In the genomic region with DNA sequence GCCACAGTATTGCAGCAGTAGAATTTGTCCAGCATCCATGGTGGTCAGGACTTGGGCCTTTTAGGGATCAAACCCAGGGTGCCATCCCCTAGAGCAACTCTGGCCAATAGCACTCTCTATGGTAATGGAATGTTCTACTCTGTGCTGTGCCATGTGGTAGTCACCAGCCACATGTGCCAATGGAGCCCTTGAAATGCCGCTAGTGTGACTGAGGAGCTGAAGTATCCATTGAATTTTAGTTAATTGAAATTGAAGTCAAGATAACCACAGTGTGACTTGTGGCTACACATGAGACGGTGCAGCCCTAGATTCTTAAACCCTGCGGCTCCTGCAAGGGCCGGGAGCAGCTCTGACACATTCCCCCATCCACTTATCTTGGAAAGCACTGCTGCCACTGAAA, we compare ENCODE assay signal across 34 cellular contexts. TPM values are rescaled to one million over a fixed set of nuclear protein-coding genes. Genes with fewer than 3 reads are reported as not detected.
"Had no signal": no experiment of that assay in that cellular context is flagged by ENCODE, and none has a peak within 500 bp of the region (broad histone marks: within the 10 kb centered on the region; RNA-seq: fewer than 3 reads in every experiment).

No MANE protein-coding gene starts in this region.

- ATAC-seq: activated CD4-positive, CD25-positive, alpha-beta regulatory T cell treated with anti-CD3 and anti-CD28 coated beads, Interleukin-2, amount 50 U/mL, for 24 hours; activated CD8-positive, alpha-beta T cell treated with anti-CD3 and anti-CD28 coated beads, Interleukin-2, amount 10 ng/mL, durations not matched to agents 7 days and 5 days; activated naive CD4-positive, alpha-beta T cell treated with anti-CD3 and anti-CD28 coated beads, Interleukin-2, amount 50 U/mL, for 72 hours; activated T-cell treated with anti-CD3 and anti-CD28 coated beads, Interleukin-2, amount 50 U/mL, for 72 hours; effector memory CD8-positive, alpha-beta T cell; foreskin keratinocyte; gastrocnemius medialis; heart left ventricle had no signal

- H3K36me3 ChIP-seq: brain microvascular endothelial cell, esophagus muscularis mucosa, gastrocnemius medialis, heart left ventricle, WERI-Rb-1 had no signal

- H3K9me3 Mint-ChIP-seq: activated B cell treated with CpG ODN at 0.5 μM for 24 hours; activated CD4-positive, alpha-beta memory T cell treated with anti-CD3 and anti-CD28 coated beads for 36 hours; activated CD4-positive, alpha-beta T cell treated with anti-CD3 and anti-CD28 coated beads, Interleukin-2, amount 10 ng/mL, durations not matched to agents 24 days and 14 days; activated naive CD4-positive, alpha-beta T cell treated with anti-CD3 and anti-CD28 coated beads, Interleukin-2, amount 10 ng/mL, durations not matched to agents 7 days and 5 days; activated naive CD4-positive, alpha-beta T cell treated with anti-CD3 and anti-CD28 coated beads, Interleukin-2, amount 50 U/mL, for 72 hours; activated naive CD8-positive, alpha-beta T cell treated with anti-CD3 and anti-CD28 coated beads, Interleukin-2, amount 10 ng/mL, durations not matched to agents 7 days and 5 days; activated T-cell treated with anti-CD3 and anti-CD28 coated beads, Interleukin-2, amount 50 U/mL, for 24 hours; activated T-cell treated with anti-CD3 and anti-CD28 coated beads, Interleukin-2, amount 50 U/mL, for 72 hours; effector memory CD8-positive, alpha-beta T cell had no signal

- FAIRE-seq: astrocyte, colon, TTC549 had no signal

- H3K4me3 ChIP-seq: esophagus muscularis mucosa, gastrocnemius medialis, heart left ventricle had no signal

- H3K4me3 Mint-ChIP-seq: activated B cell treated with CpG ODN at 0.5 μM for 24 hours; activated CD4-positive, alpha-beta memory T cell treated with anti-CD3 and anti-CD28 coated beads for 36 hours; activated CD4-positive, alpha-beta T cell treated with anti-CD3 and anti-CD28 coated beads, Interleukin-2, amount 10 ng/mL, durations not matched to agents 24 days and 14 days; activated CD8-positive, alpha-beta T cell treated with anti-CD3 and anti-CD28 coated beads, Interleukin-2, amount 10 ng/mL, durations not matched to agents 7 days and 5 days; activated naive CD4-positive, alpha-beta T cell treated with anti-CD3 and anti-CD28 coated beads, Interleukin-2, amount 10 ng/mL, durations not matched to agents 7 days and 5 days; activated naive CD8-positive, alpha-beta T cell treated with anti-CD3 and anti-CD28 coated beads, Interleukin-2, amount 10 ng/mL, durations not matched to agents 7 days and 5 days; activated T-cell treated with anti-CD3 and anti-CD28 coated beads, Interleukin-2, amount 50 U/mL, for 24 hours; activated T-cell treated with anti-CD3 and anti-CD28 coated beads, Interleukin-2, amount 50 U/mL, for 72 hours; effector memory CD8-positive, alpha-beta T cell had no signal

- H3K27me3 ChIP-seq: foreskin keratinocyte, gastrocnemius medialis had no signal

- H3K27ac Mint-ChIP-seq: activated B cell treated with CpG ODN at 0.5 μM for 24 hours; activated CD4-positive, alpha-beta memory T cell treated with anti-CD3 and anti-CD28 coated beads for 36 hours; activated CD4-positive, alpha-beta T cell treated with anti-CD3 and anti-CD28 coated beads, Interleukin-2, amount 10 ng/mL, durations not matched to agents 24 days and 14 days; activated CD8-positive, alpha-beta T cell treated with anti-CD3 and anti-CD28 coated beads, Interleukin-2, amount 10 ng/mL, durations not matched to agents 7 days and 5 days; activated naive CD4-positive, alpha-beta T cell treated with anti-CD3 and anti-CD28 coated beads, Interleukin-2, amount 10 ng/mL, durations not matched to agents 7 days and 5 days; activated naive CD4-positive, alpha-beta T cell treated with anti-CD3 and anti-CD28 coated beads, Interleukin-2, amount 50 U/mL, for 72 hours; activated naive CD8-positive, alpha-beta T cell treated with anti-CD3 and anti-CD28 coated beads, Interleukin-2, amount 10 ng/mL, durations not matched to agents 7 days and 5 days; activated T-cell treated with anti-CD3 and anti-CD28 coated beads, Interleukin-2, amount 50 U/mL, for 24 hours; activated T-cell treated with anti-CD3 and anti-CD28 coated beads, Interleukin-2, amount 50 U/mL, for 72 hours; effector memory CD8-positive, alpha-beta T cell had no signal

- H3K27ac ChIP-seq: brain microvascular endothelial cell, esophagus muscularis mucosa, foreskin keratinocyte, gastrocnemius medialis, heart left ventricle, WERI-Rb-1 had no signal

- H3K4me1 Mint-ChIP-seq: activated B cell treated with CpG ODN at 0.5 μM for 24 hours; activated CD4-positive, alpha-beta T cell treated with anti-CD3 and anti-CD28 coated beads, Interleukin-2, amount 10 ng/mL, durations not matched to agents 24 days and 14 days had no signal

- H3K36me3 Mint-ChIP-seq: activated CD4-positive, alpha-beta memory T cell treated with anti-CD3 and anti-CD28 coated beads for 36 hours; activated naive CD4-positive, alpha-beta T cell treated with anti-CD3 and anti-CD28 coated beads, Interleukin-2, amount 10 ng/mL, durations not matched to agents 7 days and 5 days; activated naive CD4-positive, alpha-beta T cell treated with anti-CD3 and anti-CD28 coated beads, Interleukin-2, amount 50 U/mL, for 72 hours; activated naive CD8-positive, alpha-beta T cell treated with anti-CD3 and anti-CD28 coated beads, Interleukin-2, amount 10 ng/mL, durations not matched to agents 7 days and 5 days had no signal

- H3K4me1 ChIP-seq: esophagus muscularis mucosa, foreskin keratinocyte, gastrocnemius medialis, heart left ventricle had no signal

- DNase-seq: activated B cell treated with CpG ODN at 0.5 μM for 24 hours; activated CD4-positive, alpha-beta memory T cell treated with anti-CD3 and anti-CD28 coated beads for 36 hours; activated CD4-positive, alpha-beta T cell treated with anti-CD3 and anti-CD28 coated beads, Interleukin-2, amount 10 ng/mL, durations not matched to agents 24 days and 14 days; activated CD8-positive, alpha-beta memory T cell treated with anti-CD3 and anti-CD28 coated beads, Interleukin-2, amount 50 U/mL, for 48 hours; activated CD8-positive, alpha-beta T cell treated with anti-CD3 and anti-CD28 coated beads, Interleukin-2, amount 10 ng/mL, durations not matched to agents 7 days and 5 days; activated gamma-delta T cell; activated naive CD4-positive, alpha-beta T cell; activated naive CD4-positive, alpha-beta T cell treated with anti-CD3 and anti-CD28 coated beads, Interleukin-2, amount 10 ng/mL, durations not matched to agents 7 days and 5 days; activated naive CD8-positive, alpha-beta T cell treated with anti-CD3 and anti-CD28 coated beads, Interleukin-2, amount 10 ng/mL, durations not matched to agents 7 days and 5 days; activated T-cell treated with anti-CD3 and anti-CD28 coated beads for 4 hours; activated T-cell treated with anti-CD3 and anti-CD28 coated beads, Interleukin-2, amount 50 U/mL, for 24 hours; activated T-cell treated with anti-CD3 and anti-CD28 coated beads, Interleukin-2, amount 50 U/mL, for 72 hours; amniotic stem cell; anterior cingulate cortex; brain microvascular endothelial cell; caudate nucleus; cortex of kidney; dermis blood vessel endothelial cell; effector CD4-positive, alpha-beta T cell; effector memory CD8-positive, alpha-beta T cell; erythroblast; foreskin keratinocyte; gastrocnemius medialis; glutamatergic neuron; heart left ventricle; T-helper 2 cell; WERI-Rb-1 had no signal

- H3K9me3 ChIP-seq: esophagus muscularis mucosa, gastrocnemius medialis, heart left ventricle had no signal

RNA-seq across cellular contexts. Expression of gene SLC2A10, which starts 54.6 kb away (rescaled TPM):
- total RNA-seq: activated B cell treated with CpG ODN at 0.5 μM for 24 hours; activated CD4-positive, alpha-beta memory T cell treated with anti-CD3 and anti-CD28 coated beads for 36 hours; activated CD4-positive, alpha-beta T cell treated with anti-CD3 and anti-CD28 coated beads, Interleukin-2, amount 10 ng/mL, durations not matched to agents 24 days and 14 days; activated CD8-positive, alpha-beta T cell treated with anti-CD3 and anti-CD28 coated beads, Interleukin-2, amount 10 ng/mL, durations not matched to agents 7 days and 5 days; activated naive CD8-positive, alpha-beta T cell treated with anti-CD3 and anti-CD28 coated beads, Interleukin-2, amount 10 ng/mL, durations not matched to agents 7 days and 5 days; T-helper 1 cell treated with Interleukin-12 subunit alpha and Interleukin-12 subunit beta and Interleukin-4 antibody, amounts not matched to agents 30 ng/mL and 1 ng/mL, for 36 hours had no signal
